Comparison of ENCODE assay signal across 9 cellular contexts in genomic region chr4:143849296-143849695, GRCh38. TPM values are rescaled to one million over a fixed set of nuclear protein-coding genes. Genes with fewer than 3 reads are reported as not detected.
"Had no signal": no experiment of that assay in that cellular context is flagged by ENCODE, and none has a peak within 500 bp of the region (broad histone marks: within the 10 kb centered on the region; RNA-seq: fewer than 3 reads in every experiment).

No MANE protein-coding gene starts in this region.

RNA-seq across cellular contexts. Expression of gene GYPE, which starts 56.1 kb away (rescaled TPM):
- total RNA-seq: activated CD4-positive, alpha-beta T cell treated with anti-CD3 and anti-CD28 coated beads, Interleukin-2, amount 10 ng/mL, durations not matched to agents 24 days and 14 days; activated T-helper 17 cell treated with anti-CD3 and anti-CD28 coated beads, Interleukin-2, amount 50 U/mL, for 72 hours; astrocyte; body of pancreas; cardiac muscle cell; chondrocyte; T-helper 1 cell treated with Interleukin-12 subunit alpha and Interleukin-12 subunit beta and Interleukin-4 antibody, amounts not matched to agents 30 ng/mL and 1 ng/mL, for 36 hours; T-helper 17 cell; T-helper 2 cell treated with Interferon-gamma antibody and Interleukin-4, amounts not matched to agents 100 ng/mL and 5 ng/mL, for 36 hours had no signal
